In genomic region chr20:41234546-41234945, GRCh38 we compare ENCODE assay signal across 11 cellular contexts.
A peak's percentile ranks its signal among the peaks of the same experiment; 100 is the strongest.
DNase-seq lines count a peak whose midpoint lies in the region; ATAC-seq and TF ChIP-seq lines count a peak whose summit lies in the region.
"Had no signal": no experiment of that assay in that cellular context is flagged by ENCODE, and none has a peak within 500 bp of the region (broad histone marks: within the 10 kb centered on the region; RNA-seq: fewer than 3 reads in every experiment).

No MANE protein-coding gene starts in this region.

- H3K4me1 ChIP-seq in tibial artery: peaks cover 0 to 54% (median 39%) of the 10 kb centered on the region in 4 donors

- no peak for TF ChIP-seq CTCF in tibial artery (IDR thresholded peaks at IDR 0.05)
- no peak for TF ChIP-seq CTCF in activated CD8-positive, alpha-beta T cell treated with anti-CD3 and anti-CD28 coated beads for 36 hours (IDR thresholded peaks at IDR 0.05)

- no peaks in the 10 kb centered on the region for H3K9me3 Mint-ChIP-seq in activated CD8-positive, alpha-beta T cell treated with anti-CD3 and anti-CD28 coated beads for 36 hours

- POLR2A ChIA-PET in activated CD8-positive, alpha-beta T cell treated with anti-CD3 and anti-CD28 coated beads for 36 hours (lab: Charles Lee): interaction anchor here (0.5 to 0.8 kb wide), 2 partner anchors 8 to 39 kb away, joined by 3 read pairs; no protein-coding TSS in a partner anchor

- H3K9me3 ChIP-seq in tibial artery: no peaks in the 10 kb centered on the region

- intact Hi-C loops in tibial artery (cut with DNase I; ENCODE audit: low total_unique reads): loop anchor here (5.0 kb wide), 1 partner anchor 103 kb away; no protein-coding TSS in a partner anchor
- intact Hi-C loops in activated CD8-positive, alpha-beta T cell treated with anti-CD3 and anti-CD28 coated beads for 36 hours (cut with micrococcal nuclease): loop anchor here (5.0 to 10.0 kb wide), 2 partner anchors 100 to 267 kb away; no protein-coding TSS in a partner anchor

- no peaks in the 10 kb centered on the region for H3K36me3 ChIP-seq in tibial artery

- peak in 52 of 58 donors; percentile 21 to 95 (median 70) for DNase-seq in anterior cingulate cortex (lab: John Stamatoyannopoulos, UW)
- peak; percentile 89 for DNase-seq in globus pallidus (ENCODE audit: low spot score)
- peak; percentile 69 for DNase-seq in myocyte (ENCODE audit: low read depth)
- peak; percentile 57 to 84 for DNase-seq in tibial artery
- DNase-seq in DMS79 (lab: John Stamatoyannopoulos, UW): no peak
- DNase-seq in activated CD8-positive, alpha-beta T cell treated with anti-CD3 and anti-CD28 coated beads for 36 hours: no peak
- no peak for DNase-seq in NCI-H2107 treated with DMSO at 0.1 percent for 48 hours (lab: John Stamatoyannopoulos, UW; ENCODE audit: unreplicated experiment)
- DNase-seq: NCI-H526 treated with DMSO at 0.1 percent for 48 hours; stimulated activated CD4-positive, alpha-beta T cell treated with anti-CD3 and anti-CD28 coated beads, Interleukin-4, amount 100 ng/mL, for 1 hour had no signal

- H3K27me3 Mint-ChIP-seq in activated CD8-positive, alpha-beta T cell treated with anti-CD3 and anti-CD28 coated beads for 36 hours: no peaks in the 10 kb centered on the region

- peak overlapping the region; percentile 65 to 83 for H3K27ac ChIP-seq in tibial artery

- no peaks in the 10 kb centered on the region for H3K36me3 Mint-ChIP-seq in activated CD8-positive, alpha-beta T cell treated with anti-CD3 and anti-CD28 coated beads for 36 hours (ENCODE audit: low read depth)
- H3K36me3 Mint-ChIP-seq: WTC11 had no signal

- CTCF ChIA-PET in activated CD8-positive, alpha-beta T cell treated with anti-CD3 and anti-CD28 coated beads for 36 hours (lab: Charles Lee): interaction anchor here (0.7 to 5.1 kb wide), 4 partner anchors 77 to 105 kb away, joined by 3 to 72 read pairs (median 6); no protein-coding TSS in a partner anchor

- no peak for ATAC-seq in GM18511 (IDR thresholded peaks at IDR 0.05; ENCODE audit: unreplicated experiment)
- no peak for ATAC-seq in activated CD8-positive, alpha-beta T cell treated with anti-CD3 and anti-CD28 coated beads for 36 hours
- ATAC-seq: WTC11 had no signal

- H3K4me1 Mint-ChIP-seq in activated CD8-positive, alpha-beta T cell treated with anti-CD3 and anti-CD28 coated beads for 36 hours (ENCODE audit: low read depth): peaks cover 32% of the 10 kb centered on the region

- H3K27ac Mint-ChIP-seq in activated CD8-positive, alpha-beta T cell treated with anti-CD3 and anti-CD28 coated beads for 36 hours: no peak overlapping the region
- H3K27ac Mint-ChIP-seq: WTC11 had no signal

- H3K27me3 ChIP-seq in tibial artery: no peaks in the 10 kb centered on the region

- no peak overlapping the region for H3K4me3 Mint-ChIP-seq in activated CD8-positive, alpha-beta T cell treated with anti-CD3 and anti-CD28 coated beads for 36 hours
- H3K4me3 Mint-ChIP-seq: WTC11 had no signal

- H3K4me3 ChIP-seq in tibial artery: no peak overlapping the region

Comparison
In these comparisons a context has a peak if more than half of its experiments do, and no peak if none do; other contexts are left out.
1. DNase-seq: peak in anterior cingulate cortex (52 of 58), globus pallidus (single experiment), myocyte (single experiment) and tibial artery (2 of 2); none in DMS79 (single experiment), activated CD8-positive, alpha-beta T cell treated with anti-CD3 and anti-CD28 coated beads for 36 hours (single experiment) and NCI-H2107 treated with DMSO at 0.1 percent for 48 hours (single experiment).